In genomic region chrX:18966624-18967023, GRCh38 we compare ENCODE assay signal across 26 cellular contexts.
"Had no signal": no experiment of that assay in that cellular context is flagged by ENCODE, and none has a peak within 500 bp of the region (broad histone marks: within the 10 kb centered on the region; RNA-seq: fewer than 3 reads in every experiment).

No MANE protein-coding gene starts in this region.

- H3K27ac ChIP-seq: brain microvascular endothelial cell, cardiac muscle cell, KMS-11 had no signal

- H3K4me2 ChIP-seq: KMS-11 had no signal

- H3K36me3 Mint-ChIP-seq: activated CD4-positive, alpha-beta memory T cell treated with anti-CD3 and anti-CD28 coated beads for 36 hours; WTC11 had no signal

- H3K36me3 ChIP-seq: brain microvascular endothelial cell, cardiac muscle cell had no signal

- ATAC-seq: activated T-cell treated with anti-CD3 and anti-CD28 coated beads, Interleukin-2, amount 50 U/mL, for 4 hours; Panc1; T-helper 17 cell; WTC11 had no signal

- H3K9ac ChIP-seq: KMS-11 had no signal

- H3K27ac Mint-ChIP-seq: activated CD4-positive, alpha-beta memory T cell treated with anti-CD3 and anti-CD28 coated beads for 36 hours; activated CD4-positive, alpha-beta T cell treated with anti-CD3 and anti-CD28 coated beads, Interleukin-2, amount 10 ng/mL, durations not matched to agents 24 days and 14 days; activated naive CD4-positive, alpha-beta T cell treated with anti-CD3 and anti-CD28 coated beads for 36 hours; activated naive CD8-positive, alpha-beta T cell; T-helper 17 cell; WTC11 had no signal

- H3K4me3 ChIP-seq: cardiac muscle cell had no signal

- H3K27me3 Mint-ChIP-seq: activated CD4-positive, alpha-beta memory T cell treated with anti-CD3 and anti-CD28 coated beads for 36 hours; activated CD4-positive, alpha-beta T cell treated with anti-CD3 and anti-CD28 coated beads, Interleukin-2, amount 10 ng/mL, durations not matched to agents 24 days and 14 days; activated naive CD8-positive, alpha-beta T cell; T-helper 17 cell had no signal

- H3K4me3 Mint-ChIP-seq: activated CD4-positive, alpha-beta memory T cell treated with anti-CD3 and anti-CD28 coated beads for 36 hours; activated CD4-positive, alpha-beta T cell treated with anti-CD3 and anti-CD28 coated beads, Interleukin-2, amount 10 ng/mL, durations not matched to agents 24 days and 14 days; activated naive CD4-positive, alpha-beta T cell treated with anti-CD3 and anti-CD28 coated beads for 36 hours; activated naive CD8-positive, alpha-beta T cell; activated T-cell treated with anti-CD3 and anti-CD28 coated beads, Interleukin-2, amount 50 U/mL, for 4 hours; T-helper 17 cell; WTC11 had no signal

- DNase-seq: activated CD4-positive, alpha-beta memory T cell treated with anti-CD3 and anti-CD28 coated beads for 36 hours; activated CD4-positive, alpha-beta T cell treated with anti-CD3 and anti-CD28 coated beads, Interleukin-2, amount 10 ng/mL, durations not matched to agents 24 days and 14 days; activated CD4-positive, CD25-positive, alpha-beta regulatory T cell treated with anti-CD3 and anti-CD28 coated beads, Interleukin-2, amount 50 U/mL, for 72 hours; activated CD8-positive, alpha-beta memory T cell treated with anti-CD3 and anti-CD28 coated beads for 24 hours; activated gamma-delta T cell; activated naive CD4-positive, alpha-beta T cell treated with anti-CD3 and anti-CD28 coated beads for 36 hours; activated T-cell treated with anti-CD3 and anti-CD28 coated beads, Interleukin-2, amount 50 U/mL, for 4 hours; amygdala; brain microvascular endothelial cell; NCI-H1092; NCI-H1417; NCI-H1930; NCI-H2171; NCI-H226; NCI-H526; NCI-H774; OCI-M1; RPMI8226; SHP77; T-helper 17 cell; T-helper 9 cell had no signal

- H3K27me3 ChIP-seq: brain microvascular endothelial cell, cardiac muscle cell had no signal

- H3K9me3 Mint-ChIP-seq: activated CD4-positive, alpha-beta memory T cell treated with anti-CD3 and anti-CD28 coated beads for 36 hours; activated CD4-positive, alpha-beta T cell treated with anti-CD3 and anti-CD28 coated beads, Interleukin-2, amount 10 ng/mL, durations not matched to agents 24 days and 14 days; activated naive CD4-positive, alpha-beta T cell treated with anti-CD3 and anti-CD28 coated beads for 36 hours; activated T-cell treated with anti-CD3 and anti-CD28 coated beads, Interleukin-2, amount 50 U/mL, for 4 hours had no signal
